In the genomic region with DNA sequence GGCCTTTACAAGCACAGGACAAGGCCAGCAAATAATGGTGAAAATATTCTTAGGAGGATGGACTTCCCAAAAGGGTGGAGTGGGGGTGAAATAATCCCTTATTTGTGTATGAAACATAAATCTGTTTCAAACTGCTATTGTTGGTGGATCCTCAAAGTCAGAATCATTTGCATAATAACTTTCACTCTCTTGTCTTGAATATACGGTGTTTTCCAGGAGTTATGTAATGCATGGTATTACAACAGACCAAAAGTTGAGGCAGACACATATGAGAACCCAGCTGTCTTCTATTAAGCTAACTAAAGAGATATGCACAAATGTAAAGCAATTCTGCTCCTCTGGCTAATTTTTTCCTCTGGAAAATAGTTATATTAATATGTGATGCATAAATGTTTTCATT, we compare ENCODE assay signal across 15 cellular contexts. TPM values are rescaled to one million over a fixed set of nuclear protein-coding genes. Genes with fewer than 3 reads are reported as not detected.
A peak's percentile ranks its signal among the peaks of the same experiment; 100 is the strongest.
DNase-seq lines count a peak whose midpoint lies in the region; ATAC-seq, FAIRE-seq and TF ChIP-seq lines count a peak whose summit lies in the region.
"Had no signal": no experiment of that assay in that cellular context is flagged by ENCODE, and none has a peak within 500 bp of the region (broad histone marks: within the 10 kb centered on the region; RNA-seq: fewer than 3 reads in every experiment).

No MANE protein-coding gene starts in this region.

- no peak overlapping the region for H3K27ac ChIP-seq in RWPE1
- H3K27ac ChIP-seq: parathyroid adenoma had no signal

- H3K4me1 ChIP-seq in adipocyte (ENCODE audit: control insufficient read depth, insufficient read depth, low read length) = peaks cover 20% of the 10 kb centered on the region

- no peak for DNase-seq in GM12891 (ENCODE audit: insufficient read length, low spot score)
- peak; percentile 81 for DNase-seq in adipocyte (ENCODE audit: low read depth)
- DNase-seq in H54 (ENCODE audit: insufficient read length, low spot score) = no peak
- no peak for DNase-seq in HuH-7.5 (ENCODE audit: low spot score)
- no peak for DNase-seq in left ventricle myocardium superior
- no peak for DNase-seq in RWPE1 (ENCODE audit: low spot score)
- DNase-seq: COR-L47, cortex of kidney, immature natural killer cell, NCI-H1105, SHP77 had no signal

- FAIRE-seq in GM12891 (lab: Jason Lieb, UNC) = peak; percentile 72
- no peak for FAIRE-seq in H54 (lab: Jason Lieb, UNC)
- FAIRE-seq: H1 had no signal

- no peaks in the 10 kb centered on the region for H3K9me3 ChIP-seq in adipocyte (ENCODE audit: control insufficient read depth, low read length)

- TF ChIP-seq CTCF in RWPE1 (conservative IDR thresholded peaks at IDR 0.05; ENCODE audit: low read depth) = no peak

- H3K4me3 ChIP-seq in adipocyte (ENCODE audit: low read length) = no peak overlapping the region

- H3K27me3 ChIP-seq in adipocyte (replicated peaks; ENCODE audit: control insufficient read depth, insufficient read depth, low read length) = no peaks in the 10 kb centered on the region

- H3K9ac ChIP-seq in adipocyte (ENCODE audit: low read length) = no peak overlapping the region
- H3K9ac ChIP-seq: parathyroid adenoma had no signal

- POLR2A ChIA-PET in RWPE1 (lab: Yijun Ruan, JAX; ENCODE audit: low non-redundant PET) = interaction anchor here (0.6 kb wide), 1 partner anchor 189 kb away, joined by 3 read pairs; no protein-coding TSS in a partner anchor

- CTCF ChIA-PET in RWPE1 (lab: Yijun Ruan, JAX) = no interaction called here

- intact Hi-C loops in left ventricle myocardium superior (cut with micrococcal nuclease) = no loop called here

- TF ChIP-seq POLR2A in GM12891 (IDR thresholded peaks at IDR 0.05; ENCODE audit: low read depth, low read length) (no peak), H54 (IDR thresholded peaks at IDR 0.05; ENCODE audit: low read depth, low read length) (no peak)

- no peaks in the 10 kb centered on the region for H3K36me3 ChIP-seq in adipocyte (ENCODE audit: control insufficient read depth, insufficient read depth, low read length, severe bottlenecking)

- ATAC-seq in GM19438 (IDR thresholded peaks at IDR 0.05; ENCODE audit: low read depth, unreplicated experiment) (peak; percentile 69), HG02973 (IDR thresholded peaks at IDR 0.05; ENCODE audit: unreplicated experiment) (peak; percentile 93), left ventricle myocardium superior (no peak)

TF ChIP-seq in GM12891, 5 proteins besides CTCF, POLR2A, EP300 and RAD21:
- TF ChIP-seq PAX5 (IDR thresholded peaks at IDR 0.05; ENCODE audit: insufficient read depth, low read length, severe bottlenecking) (no peak), POU2F2 (IDR thresholded peaks at IDR 0.05; ENCODE audit: low read depth, low read length) (peak; percentile 78)
TF ChIP-seq in GM12891: peak in this region for 1.

RNA-seq across cellular contexts. Expression of a gene that starts 57.7 kb away (rescaled TPM):
- polyA plus RNA-seq in GM12891 (2012; ENCODE audit: low read depth, missing spikeins) = 0.01 TPM
- 0.77 TPM for total RNA-seq in left ventricle myocardium superior
- polyA plus RNA-seq: immature natural killer cell had no signal
